Comparison of ENCODE assay signal across 15 cellular contexts in genomic region chr12:55721601-55722213, GRCh38. TPM values are rescaled to one million over a fixed set of nuclear protein-coding genes. Genes with fewer than 3 reads are reported as not detected.
A peak's percentile ranks its signal among the peaks of the same experiment; 100 is the strongest.
DNase-seq lines count a peak whose midpoint lies in the region; ATAC-seq, FAIRE-seq and TF ChIP-seq lines count a peak whose summit lies in the region.
"Had no signal": no experiment of that assay in that cellular context is flagged by ENCODE, and none has a peak within 500 bp of the region (broad histone marks: within the 10 kb centered on the region; RNA-seq: fewer than 3 reads in every experiment).

No MANE protein-coding gene starts in this region.

- peaks cover 31% of the 10 kb centered on the region for H3K36me3 ChIP-seq in RWPE2 (ENCODE audit: low read depth)
- peaks cover 0 to 25% of the 10 kb centered on the region in 2 donors for H3K36me3 ChIP-seq in gastrocnemius medialis
- H3K36me3 ChIP-seq in HAP-1 (replicated peaks): peaks cover 32% of the 10 kb centered on the region

- H3K4me3 ChIP-seq in AG04450 (ENCODE audit: low read depth, low read length): no peak overlapping the region
- H3K4me3 ChIP-seq in RWPE2 (ENCODE audit: severe bottlenecking): no peak overlapping the region
- peak overlapping the region; percentile 31 for H3K4me3 ChIP-seq in fibroblast of the aortic adventitia (ENCODE audit: low read depth, low read length)
- H3K4me3 ChIP-seq in gastrocnemius medialis: no peak overlapping the region
- no peak overlapping the region for H3K4me3 ChIP-seq in HAP-1

- no peak for ATAC-seq in RWPE2 (ENCODE audit: low read depth)
- ATAC-seq in gastrocnemius medialis: no peak
- no peak for ATAC-seq in HG02870 (IDR thresholded peaks at IDR 0.05; ENCODE audit: unreplicated experiment)
- ATAC-seq: activated naive CD8-positive, alpha-beta T cell treated with anti-CD3 and anti-CD28 coated beads, Interleukin-2, amount 50 U/mL, for 24 hours; stimulated activated naive CD8-positive, alpha-beta T cell treated with anti-CD3 and anti-CD28 coated beads, Interleukin-15, Interleukin-2, amounts not matched to agents 100 U/mL and 50 U/mL, for 24 hours had no signal

- H3K27ac ChIP-seq in AG04450 (ENCODE audit: low read depth, low read length) (peak overlapping the region; percentile 73), RWPE2 (ENCODE audit: poor library complexity, severe bottlenecking) (peak overlapping the region; percentile 25), gastrocnemius medialis (peak overlapping the region; percentile 95 to 100 (median 99))

- no peak for TF ChIP-seq POLR2A in gastrocnemius medialis (IDR thresholded peaks at IDR 0.05)
- TF ChIP-seq POLR2A in GM12891 (IDR thresholded peaks at IDR 0.05; ENCODE audit: low read depth, low read length): no peak

- peaks cover 14% of the 10 kb centered on the region for H3K4me1 ChIP-seq in RWPE2 (ENCODE audit: insufficient read depth, poor library complexity, severe bottlenecking)
- H3K4me1 ChIP-seq in gastrocnemius medialis: peaks cover 57 to 74% of the 10 kb centered on the region in 2 donors
- peaks cover 12% of the 10 kb centered on the region for H3K4me1 ChIP-seq in HAP-1

- no peaks in the 10 kb centered on the region for H3K27me3 ChIP-seq in AG04450 (ENCODE audit: control insufficient read depth, insufficient read depth, low read length)
- H3K27me3 ChIP-seq in RWPE2 (ENCODE audit: insufficient read depth, poor library complexity, severe bottlenecking): no peaks in the 10 kb centered on the region
- H3K27me3 ChIP-seq in gastrocnemius medialis: no peaks in the 10 kb centered on the region
- H3K27me3 ChIP-seq in HAP-1 (ENCODE audit: low read depth): no peaks in the 10 kb centered on the region
- H3K27me3 ChIP-seq: BE2C had no signal

- POLR2A ChIA-PET in AG04450 (lab: Yijun Ruan, JAX): interaction anchor here (3.2 kb wide), 1 partner anchor 8 kb away, joined by 17 read pairs; no protein-coding TSS in a partner anchor

- intact Hi-C loops in gastrocnemius medialis (cut with DNase I; ENCODE audit: low total_unique reads): loop anchor here (1.0 to 10.0 kb wide), 8 partner anchors 17 to 1727 kb away; partner anchors contain the start of genes BAZ2A, NAB2 and NACA

- CTCF ChIA-PET in AG04450 (lab: Charles Lee): interaction anchor here (1.5 kb wide), 1 partner anchor 16 kb away, joined by 7 read pairs; no protein-coding TSS in a partner anchor

- no peak for TF ChIP-seq CTCF in AG04450 (IDR thresholded peaks at IDR 0.05; ENCODE audit: low read depth, low read length)
- no peak for TF ChIP-seq CTCF in RWPE2 (IDR thresholded peaks at IDR 0.05; ENCODE audit: poor library complexity, severe bottlenecking)
- no peak for TF ChIP-seq CTCF in fibroblast of the aortic adventitia (IDR thresholded peaks at IDR 0.05; ENCODE audit: insufficient read depth, low read length)
- no peak for TF ChIP-seq CTCF in gastrocnemius medialis (IDR thresholded peaks at IDR 0.05 in 4 of 5, conservative IDR thresholded peaks at IDR 0.05 in 1 of 5)

- FAIRE-seq in GM12891 (lab: Jason Lieb, UNC): no peak
- FAIRE-seq: endometrium had no signal

- in situ Hi-C loops in gastrocnemius medialis (cut with MboI; ENCODE audit: low sequenced_read_pairs in 4 of 4): loop anchor here in 2 of 4 donors (5.0 to 25.0 kb wide), 3 partner anchors 39 to 1734 kb away; partner anchors contain the start of gene HOXC10 (in 1 of the 2)
- in situ Hi-C loops in HAP-1 (cut with MboI; ENCODE audit: low sequenced_read_pairs): no loop called here

- H3K9me3 ChIP-seq in AG04450 (ENCODE audit: control insufficient read depth, insufficient read depth, low read length): no peaks in the 10 kb centered on the region; the same call in 1 of the 2 replicates
- no peaks in the 10 kb centered on the region for H3K9me3 ChIP-seq in RWPE2 (ENCODE audit: severe bottlenecking)
- H3K9me3 ChIP-seq in gastrocnemius medialis: no peaks in the 10 kb centered on the region
- H3K9me3 ChIP-seq in HAP-1: no peaks in the 10 kb centered on the region
- H3K9me3 ChIP-seq: BE2C had no signal

- DNase-seq in AG04450 (ENCODE audit: low read depth, low spot score): no peak
- DNase-seq in RWPE2 (ENCODE audit: low spot score): no peak
- DNase-seq in fibroblast of the aortic adventitia (ENCODE audit: low read depth): no peak
- DNase-seq in gastrocnemius medialis: peak in 1 of 2 donors; percentile 36
- no peak for DNase-seq in HAP-1 (ENCODE audit: low spot score in 2 of 2)
- DNase-seq in GM12891 (ENCODE audit: insufficient read length, low spot score): no peak
- no peak for DNase-seq in NCI-H2227 treated with DMSO at 0.1 percent for 48 hours (lab: John Stamatoyannopoulos, UW)
- DNase-seq: activated naive CD8-positive, alpha-beta T cell treated with anti-CD3 and anti-CD28 coated beads, Interleukin-2, amount 50 U/mL, for 24 hours; naive B cell; NCI-H1436; stimulated activated CD4-positive, alpha-beta T cell treated with anti-CD3 and anti-CD28 coated beads, Interleukin-2, amount 100 ng/mL, for 24 hours; stimulated activated naive CD8-positive, alpha-beta T cell treated with anti-CD3 and anti-CD28 coated beads, Interleukin-15, Interleukin-2, amounts not matched to agents 100 U/mL and 50 U/mL, for 24 hours had no signal

TF ChIP-seq in GM12891, 5 proteins besides CTCF, POLR2A, EP300 and RAD21:
- TF ChIP-seq SPI1 (IDR thresholded peaks at IDR 0.05; ENCODE audit: low read depth, low read length) (no peak), POLR2AphosphoS5 (IDR thresholded peaks at IDR 0.05; ENCODE audit: low read depth, low read length) (no peak), TAF1 (IDR thresholded peaks at IDR 0.05; ENCODE audit: low read depth, low read length) (no peak), POU2F2 (IDR thresholded peaks at IDR 0.05; ENCODE audit: low read depth, low read length) (no peak), PAX5 (IDR thresholded peaks at IDR 0.05; ENCODE audit: insufficient read depth, low read length, severe bottlenecking) (no peak)

RNA-seq across cellular contexts. Expression of gene RDH5, which starts 1.5 kb away (rescaled TPM):
- polyA plus RNA-seq in AG04450 (2011; rRNA removed): 4.9 and 5.2 TPM in 2 replicates
- 4.2 and 7.1 TPM in 2 replicates for polyA minus RNA-seq in AG04450 (2011; rRNA and poly(A)+ RNA removed)
- total RNA-seq in fibroblast of the aortic adventitia (ENCODE audit: low replicate concordance) (13.3 and 17.7 TPM in 2 replicates), gastrocnemius medialis (10 to 100 TPM in 1 of 4 donors, 1 to 10 TPM in 3; 3.8 to 10.3 (median 7.5) TPM)
- 7.2 TPM for polyA plus RNA-seq in GM12891 (2012; ENCODE audit: low read depth, missing spikeins)

RNA-seq across cellular contexts. Expression of gene BLOC1S1, which starts 5.9 kb away (rescaled TPM):
- 132 and 155 TPM in 2 replicates for polyA plus RNA-seq in AG04450 (2011; rRNA removed)
- polyA minus RNA-seq in AG04450 (2011; rRNA and poly(A)+ RNA removed): 58.0 and 72.8 TPM in 2 replicates
- 64.1 and 70.2 TPM in 2 replicates for total RNA-seq in fibroblast of the aortic adventitia (ENCODE audit: low replicate concordance)
- 100 to 1,000 TPM; 255 to 434 (median 300) TPM for total RNA-seq in gastrocnemius medialis
- polyA plus RNA-seq in GM12891 (2012; ENCODE audit: low read depth, missing spikeins): 172 TPM

RNA-seq across cellular contexts. Expression of gene CD63, which starts 7.1 kb away (rescaled TPM):
- 1,757 and 1,955 TPM in 2 replicates for polyA plus RNA-seq in AG04450 (2011; rRNA removed)
- polyA minus RNA-seq in AG04450 (2011; rRNA and poly(A)+ RNA removed): 793 and 860 TPM in 2 replicates
- total RNA-seq in fibroblast of the aortic adventitia (ENCODE audit: low replicate concordance) (2,365 and 6,536 TPM in 2 replicates), gastrocnemius medialis (1,000 to 10,000 TPM in 1 of 4 donors, 100 to 1,000 TPM in 3; 423 to 1,107 (median 634) TPM)
- polyA plus RNA-seq in GM12891 (2012; ENCODE audit: low read depth, missing spikeins): 172 TPM

RNA-seq across cellular contexts. Expression of gene ITGA7, which starts 14.0 kb away (rescaled TPM):
- polyA plus RNA-seq in AG04450 (2011; rRNA removed): 9.1 and 12.2 TPM in 2 replicates
- polyA minus RNA-seq in AG04450 (2011; rRNA and poly(A)+ RNA removed): 8.0 and 8.8 TPM in 2 replicates
- total RNA-seq in fibroblast of the aortic adventitia (ENCODE audit: low replicate concordance) (13.9 and 37.6 TPM in 2 replicates), gastrocnemius medialis (100 to 1,000 TPM in 2 of 4 donors, 10 to 100 TPM in 2; 69.7 to 206 (median 92.0) TPM)
- 4.3 TPM for polyA plus RNA-seq in GM12891 (2012; ENCODE audit: low read depth, missing spikeins)

RNA-seq across cellular contexts. Expression of gene GDF11, which starts 21.2 kb away (rescaled TPM):
- 4.2 and 6.7 TPM in 2 replicates for polyA plus RNA-seq in AG04450 (2011; rRNA removed)
- 7.5 and 10.6 TPM in 2 replicates for polyA minus RNA-seq in AG04450 (2011; rRNA and poly(A)+ RNA removed)
- total RNA-seq in fibroblast of the aortic adventitia (ENCODE audit: low replicate concordance): 2.4 and 4.7 TPM in 2 replicates
- 1 to 10 TPM in 2 of 4 donors, under 1 TPM in 2; 0.17 to 4.4 (median 1.1) TPM for total RNA-seq in gastrocnemius medialis
- 8.0 TPM for polyA plus RNA-seq in GM12891 (2012; ENCODE audit: low read depth, missing spikeins)

Comparison
In these comparisons a context has a peak if more than half of its experiments do, and no peak if none do; other contexts are left out.
1. H3K27ac ChIP-seq: peak in every context shown above with its lines; median percentile 99 in gastrocnemius medialis; 73 in AG04450; 25 in RWPE2.